9 cellular contexts compared by ENCODE assay signal in the genomic region with DNA sequence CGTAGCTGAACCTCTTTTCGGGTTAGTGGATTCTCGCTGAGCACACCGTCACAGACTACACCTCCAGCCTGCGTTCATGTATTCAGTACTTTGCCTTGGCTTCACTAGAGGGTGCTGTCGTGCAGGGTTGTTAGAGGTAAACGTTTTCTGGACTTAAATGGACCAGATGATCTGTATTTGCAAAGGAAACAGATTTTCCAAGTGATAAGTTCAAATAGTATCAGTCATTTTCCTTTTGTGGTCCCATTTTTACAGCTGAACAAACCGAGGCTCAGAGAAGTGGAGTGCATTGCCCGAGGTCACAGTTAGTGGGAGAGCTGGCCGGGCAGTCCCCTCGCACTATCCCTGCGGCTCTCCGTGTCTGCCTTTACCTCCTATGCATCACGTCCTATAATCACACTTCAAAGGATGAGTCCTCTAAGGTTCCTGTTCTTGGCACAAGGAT.
DNase-seq lines count a peak whose midpoint lies in the region; ATAC-seq and TF ChIP-seq lines count a peak whose summit lies in the region.
"Had no signal": no experiment of that assay in that cellular context is flagged by ENCODE, and none has a peak within 500 bp of the region (broad histone marks: within the 10 kb centered on the region; RNA-seq: fewer than 3 reads in every experiment).

No MANE protein-coding gene starts in this region.

- H3K27me3 ChIP-seq in esophagus muscularis mucosa (no peaks in the 10 kb centered on the region), thyroid gland (no peaks in the 10 kb centered on the region)

- peaks cover 0 to 6% (median 2%) of the 10 kb centered on the region in 4 donors for H3K36me3 ChIP-seq in esophagus muscularis mucosa
- H3K36me3 ChIP-seq in thyroid gland, result no peaks in the 10 kb centered on the region

- no peaks in the 10 kb centered on the region for H3K36me3 Mint-ChIP-seq in neural crest cell (ENCODE audit: low read depth)

- H3K4me3 Mint-ChIP-seq in neural crest cell, result no peak overlapping the region

- H3K27ac ChIP-seq in esophagus muscularis mucosa (replicated peaks in 1 of 4) (no peak overlapping the region), thyroid gland (no peak overlapping the region)
- H3K27ac ChIP-seq: SK-N-MC had no signal

- no peak for TF ChIP-seq EP300 in esophagus muscularis mucosa (IDR thresholded peaks at IDR 0.05)

- peak; percentile 55 to 76 (median 68) for TF ChIP-seq CTCF in esophagus muscularis mucosa (IDR thresholded peaks at IDR 0.05)
- TF ChIP-seq CTCF in neural crest cell (conservative IDR thresholded peaks at IDR 0.05), result peak; percentile 64
- TF ChIP-seq CTCF in thyroid gland (IDR thresholded peaks at IDR 0.05), result peak; percentile 16 to 70 (median 59)

- no peak overlapping the region for H3K4me3 ChIP-seq in esophagus muscularis mucosa
- H3K4me3 ChIP-seq in thyroid gland (replicated peaks in 1 of 3), result no peak overlapping the region
- H3K4me3 ChIP-seq: SK-N-MC had no signal

- H3K9me3 Mint-ChIP-seq in neural crest cell, result no peaks in the 10 kb centered on the region

- peak; percentile 62 for ATAC-seq in HG02588 (IDR thresholded peaks at IDR 0.05; ENCODE audit: unreplicated experiment)

- 41% methylated on average over 14 of the region's 14 CpGs for whole genome bisulfite sequencing in esophagus muscularis mucosa
- WGBS in thyroid gland, 2 donors, result 39 to 40% methylated on average over 14 of the region's 14 CpGs

- intact Hi-C loops in esophagus muscularis mucosa (cut with DNase I), result loop anchor here (2.0 to 10.0 kb wide), 2 partner anchors 125 to 309 kb away; no protein-coding TSS in a partner anchor
- intact Hi-C loops in thyroid gland (cut with DNase I), result no loop called here

- no peaks in the 10 kb centered on the region for H3K9me3 ChIP-seq in esophagus muscularis mucosa
- H3K9me3 ChIP-seq in thyroid gland, result no peaks in the 10 kb centered on the region

- TF ChIP-seq POLR2A in esophagus muscularis mucosa (IDR thresholded peaks at IDR 0.05; ENCODE audit: low read depth), result no peak
- no peak for TF ChIP-seq POLR2A in thyroid gland (IDR thresholded peaks at IDR 0.05)

- DNase-seq in EL (peak; percentile 70), NCI-H748 treated with DMSO at 0.1 percent for 48 hours (lab: John Stamatoyannopoulos, UW) (peak; percentile 14), esophagus muscularis mucosa (ENCODE audit: extremely low spot score) (no peak), neural crest cell (ENCODE audit: low read depth, low spot score) (peak; percentile 29), thyroid gland (peak; percentile 65 to 76), NCI-H187 (lab: John Stamatoyannopoulos, UW) (no peak)
- peak; percentile 67 for DNase-seq in activated CD8-positive, alpha-beta memory T cell treated with anti-CD3 and anti-CD28 coated beads, Interleukin-2, amount 50 U/mL, for 48 hours

- H3K4me1 ChIP-seq in esophagus muscularis mucosa (peaks cover 44 to 61% (median 49%) of the 10 kb centered on the region in 4 donors), thyroid gland (peaks cover 22 to 23% of the 10 kb centered on the region in 2 donors)

- H3K4me1 Mint-ChIP-seq in neural crest cell, result peaks cover 44% of the 10 kb centered on the region

- H3K27ac Mint-ChIP-seq in neural crest cell (ENCODE audit: unreplicated experiment), result no peak overlapping the region

- no peaks in the 10 kb centered on the region for H3K27me3 Mint-ChIP-seq in neural crest cell (ENCODE audit: low read depth)

Comparison
In these comparisons a context has a peak if more than half of its experiments do, and no peak if none do; other contexts are left out.
1. DNase-seq: peak in EL (single experiment), NCI-H748 treated with DMSO at 0.1 percent for 48 hours (single experiment), activated CD8-positive, alpha-beta memory T cell treated with anti-CD3 and anti-CD28 coated beads, Interleukin-2, amount 50 U/mL, for 48 hours (single experiment), neural crest cell (single experiment) and thyroid gland (2 of 2); none in esophagus muscularis mucosa (single experiment) and NCI-H187 (0 of 2).
2. Peak in every context shown above with its lines, with median percentiles within 50 percentile points of each other: CTCF ChIP-seq.